9 cellular contexts compared by ENCODE assay signal in the genomic region with DNA sequence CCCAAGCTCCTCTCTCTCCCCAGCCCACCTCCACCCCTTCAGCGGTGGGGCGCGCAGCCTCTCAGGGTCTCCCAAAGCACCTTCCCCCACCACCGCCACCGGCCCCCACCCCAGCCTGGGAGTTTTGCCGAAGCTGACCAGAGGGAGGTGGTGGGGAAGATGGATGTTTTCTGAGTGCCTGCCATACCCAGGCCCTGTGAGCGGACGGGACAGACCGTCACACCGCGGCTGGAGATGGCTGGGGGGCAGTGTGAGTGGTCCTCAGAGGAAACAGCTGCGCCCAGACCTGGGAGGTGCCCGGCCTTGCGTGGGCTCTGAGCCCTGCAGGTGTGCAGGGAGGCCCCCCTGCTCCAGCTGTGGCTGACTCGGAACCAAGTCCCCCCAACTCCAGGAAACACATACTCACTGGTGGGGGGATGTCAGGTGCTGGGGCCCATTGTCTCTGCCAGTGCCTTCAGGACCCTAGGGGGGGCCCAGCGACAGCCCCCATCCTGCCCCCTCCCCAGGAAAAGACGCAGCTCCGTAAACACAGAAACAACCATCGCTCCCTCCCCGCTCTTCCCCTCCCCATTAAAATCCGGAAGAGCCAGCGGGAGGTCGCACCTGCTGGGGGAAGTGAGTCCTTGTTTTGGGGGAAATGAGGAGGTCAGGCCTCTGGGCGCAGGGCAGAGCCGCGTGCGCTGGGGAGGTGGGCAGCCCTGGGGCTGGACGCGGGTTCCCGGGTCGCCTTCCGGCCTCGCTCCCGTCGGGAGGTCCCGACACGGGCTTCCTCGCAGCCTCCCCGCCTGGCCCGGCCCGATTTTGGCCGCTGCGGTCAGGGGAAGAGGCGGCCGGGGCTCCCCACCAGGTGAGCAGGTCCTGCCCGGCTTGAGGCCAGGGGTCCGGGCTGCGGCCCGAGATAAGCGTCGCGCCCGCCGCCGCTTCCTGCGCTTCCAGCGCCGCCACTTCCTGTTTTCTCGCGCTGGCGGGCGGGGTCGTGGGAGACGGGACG.
DNase-seq lines count a peak whose midpoint lies in the region; ATAC-seq and TF ChIP-seq lines count a peak whose summit lies in the region.
"Had no signal": no experiment of that assay in that cellular context is flagged by ENCODE, and none has a peak within 500 bp of the region (broad histone marks: within the 10 kb centered on the region; RNA-seq: fewer than 3 reads in every experiment).

No MANE protein-coding gene starts in this region.

- ATAC-seq in HG02981 (IDR thresholded peaks at IDR 0.05; ENCODE audit: unreplicated experiment): no peak

- peak; percentile 17 for DNase-seq in DMS79 treated with DMSO at 0.1 percent for 48 hours (lab: John Stamatoyannopoulos, UW)
- DNase-seq in DMS79 (lab: John Stamatoyannopoulos, UW): no peak
- DNase-seq in OCI-M1 (lab: John Stamatoyannopoulos, UW): peak; percentile 64
- no peak for DNase-seq in epithelial cell of esophagus (ENCODE audit: low read depth)
- DNase-seq in dedifferentiated amniotic fluid mesenchymal stem cell (ENCODE audit: extremely low spot score): no peak
- DNase-seq in foreskin melanocyte: no peak
- DNase-seq: kidney glomerular epithelial cell had no signal

- H3K4me3 ChIP-seq in epithelial cell of esophagus (ENCODE audit: low read length) (peak overlapping the region; percentile 33), skin epidermis (peak overlapping the region; percentile 32 to 44 (median 35))

- no peak for TF ChIP-seq CTCF in epithelial cell of esophagus (IDR thresholded peaks at IDR 0.05; ENCODE audit: insufficient read depth, low read depth, low read length, missing control alignments)

- peak overlapping the region in 20 of 21 experiments; percentile 40 to 91 (median 79) for H3K27ac ChIP-seq in skin epidermis

Comparison
In these comparisons a context has a peak if more than half of its experiments do, and no peak if none do; other contexts are left out.
1. DNase-seq: peak in DMS79 treated with DMSO at 0.1 percent for 48 hours (single experiment) and OCI-M1 (single experiment); none in DMS79 (single experiment), epithelial cell of esophagus (single experiment), dedifferentiated amniotic fluid mesenchymal stem cell (single experiment) and foreskin melanocyte (single experiment).